In the genomic region with DNA sequence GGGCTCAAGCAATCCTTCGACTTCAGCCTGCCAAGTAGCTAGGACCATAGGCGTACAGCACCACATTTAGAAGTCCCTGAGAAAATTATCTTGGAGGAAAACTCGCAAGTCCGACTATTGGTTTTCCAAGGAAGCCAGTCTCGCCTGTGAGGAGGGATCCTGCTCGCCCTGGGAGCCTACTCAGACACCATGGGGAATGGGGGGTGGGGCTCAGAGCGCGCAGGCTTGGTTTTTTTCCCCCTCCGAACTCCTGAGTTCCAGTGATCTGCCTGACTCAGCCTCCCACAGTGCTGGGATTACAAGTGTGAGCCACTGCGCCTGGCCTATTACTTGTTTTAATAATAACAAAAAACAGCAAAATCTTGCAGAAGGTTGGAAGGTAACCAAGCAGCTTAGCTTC, we compare ENCODE assay signal across 18 cellular contexts.
A peak's percentile ranks its signal among the peaks of the same experiment; 100 is the strongest.
DNase-seq lines count a peak whose midpoint lies in the region; ATAC-seq and TF ChIP-seq lines count a peak whose summit lies in the region.
"Had no signal": no experiment of that assay in that cellular context is flagged by ENCODE, and none has a peak within 500 bp of the region (broad histone marks: within the 10 kb centered on the region; RNA-seq: fewer than 3 reads in every experiment).

No MANE protein-coding gene starts in this region.

- peaks cover 35% of the 10 kb centered on the region for H3K4me1 Mint-ChIP-seq in T-helper 2 cell treated with Interferon-gamma antibody and Interleukin-4, amounts not matched to agents 5 μg/mL and 100 μg/mL, for 36 hours (ENCODE audit: low read depth)
- H3K4me1 Mint-ChIP-seq in IgD-negative memory B cell = peaks cover 29 to 49% (median 36%) of the 10 kb centered on the region in 3 donors
- peaks cover 46% of the 10 kb centered on the region for H3K4me1 Mint-ChIP-seq in endodermal cell
- peaks cover 20% of the 10 kb centered on the region for H3K4me1 Mint-ChIP-seq in neural progenitor cell

- H3K27ac Mint-ChIP-seq in T-helper 2 cell treated with Interferon-gamma antibody and Interleukin-4, amounts not matched to agents 5 μg/mL and 100 μg/mL, for 36 hours = no peak overlapping the region
- H3K27ac Mint-ChIP-seq in IgD-negative memory B cell = peak overlapping the region in 1 of 3 donors; percentile 79
- peak overlapping the region; percentile 62 for H3K27ac Mint-ChIP-seq in endodermal cell
- H3K27ac Mint-ChIP-seq in neural progenitor cell = peak overlapping the region; percentile 48

- H3K4me3 ChIP-seq in endodermal cell (ENCODE audit: low read length) (peak overlapping the region; percentile 26), neural progenitor cell (peak overlapping the region; percentile 10)
- H3K4me3 ChIP-seq: ascending aorta, prostate gland had no signal

- H3K27ac ChIP-seq in endodermal cell (ENCODE audit: low read depth, low read length) (no peak overlapping the region), neural progenitor cell (no peak overlapping the region)
- H3K27ac ChIP-seq: ascending aorta, Peyer's patch, prostate gland, WERI-Rb-1 had no signal

- H3K4me1 ChIP-seq in endodermal cell (ENCODE audit: control insufficient read depth, insufficient read depth, low read length) (peaks cover 5% of the 10 kb centered on the region), neural progenitor cell (peaks cover 33% of the 10 kb centered on the region)
- H3K4me1 ChIP-seq: Peyer's patch, prostate gland had no signal

- no peaks in the 10 kb centered on the region for H3K9me3 ChIP-seq in endodermal cell (ENCODE audit: control insufficient read depth, low read length)
- H3K9me3 ChIP-seq in neural progenitor cell (ENCODE audit: low read depth) = no peaks in the 10 kb centered on the region
- H3K9me3 ChIP-seq: ascending aorta, Peyer's patch, prostate gland had no signal

- H3K36me3 Mint-ChIP-seq in T-helper 2 cell treated with Interferon-gamma antibody and Interleukin-4, amounts not matched to agents 5 μg/mL and 100 μg/mL, for 36 hours (ENCODE audit: low read depth) = no peaks in the 10 kb centered on the region
- H3K36me3 Mint-ChIP-seq in IgD-negative memory B cell (no peaks in the 10 kb centered on the region), endodermal cell (ENCODE audit: low read depth) (peaks cover 1% of the 10 kb centered on the region), neural progenitor cell (no peaks in the 10 kb centered on the region)

- TF ChIP-seq CTCF in endodermal cell (conservative IDR thresholded peaks at IDR 0.05) (no peak), neural progenitor cell (IDR thresholded peaks at IDR 0.05) (no peak)

- H4K20me1 ChIP-seq in neural progenitor cell (ENCODE audit: low read depth) = no peaks in the 10 kb centered on the region

- H3K9me3 Mint-ChIP-seq in T-helper 2 cell treated with Interferon-gamma antibody and Interleukin-4, amounts not matched to agents 5 μg/mL and 100 μg/mL, for 36 hours = no peaks in the 10 kb centered on the region
- H3K9me3 Mint-ChIP-seq in IgD-negative memory B cell = no peaks in the 10 kb centered on the region
- H3K9me3 Mint-ChIP-seq in endodermal cell = no peaks in the 10 kb centered on the region
- no peaks in the 10 kb centered on the region for H3K9me3 Mint-ChIP-seq in neural progenitor cell

- peak overlapping the region; percentile 60 for H3K4me2 ChIP-seq in neural progenitor cell

- H3K9ac ChIP-seq in endodermal cell (ENCODE audit: extremely low read depth, low read length, poor library complexity, severe bottlenecking) (no peak overlapping the region), neural progenitor cell (no peak overlapping the region)

- WGBS in endodermal cell (ENCODE audit: insufficient coverage in 1 of 2, insufficient read length in 1 of 2), 2 experiments = 55 to 64% methylated on average over 5 to 10 of the region's 10 CpGs

- H3K4me3 Mint-ChIP-seq in T-helper 2 cell treated with Interferon-gamma antibody and Interleukin-4, amounts not matched to agents 5 μg/mL and 100 μg/mL, for 36 hours = peak overlapping the region; percentile 91
- H3K4me3 Mint-ChIP-seq in IgD-negative memory B cell = peak overlapping the region in 3 of 4 donors; percentile 7 to 82 (median 81)
- peak overlapping the region; percentile 56 for H3K4me3 Mint-ChIP-seq in endodermal cell
- H3K4me3 Mint-ChIP-seq in neural progenitor cell = peak overlapping the region; percentile 49

- no peak for ATAC-seq in HG03045 (IDR thresholded peaks at IDR 0.05; ENCODE audit: unreplicated experiment)
- ATAC-seq in GM18520 (IDR thresholded peaks at IDR 0.05; ENCODE audit: unreplicated experiment) = no peak

- H3K36me3 ChIP-seq in endodermal cell (ENCODE audit: control insufficient read depth, insufficient read depth, low read length) (no peaks in the 10 kb centered on the region), neural progenitor cell (no peaks in the 10 kb centered on the region)
- H3K36me3 ChIP-seq: ascending aorta, Peyer's patch, prostate gland, WERI-Rb-1 had no signal

- H2AFZ ChIP-seq in neural progenitor cell (replicated peaks) = peak overlapping the region; percentile 60

- H3K79me2 ChIP-seq in neural progenitor cell (ENCODE audit: low read depth) = no peaks in the 10 kb centered on the region

- H3K27me3 ChIP-seq in endodermal cell (ENCODE audit: control insufficient read depth, insufficient read depth, low read length, poor library complexity, severe bottlenecking) (no peaks in the 10 kb centered on the region), neural progenitor cell (peaks cover 15% of the 10 kb centered on the region)
- H3K27me3 ChIP-seq: Peyer's patch had no signal

- peaks cover 2% of the 10 kb centered on the region for H3K27me3 Mint-ChIP-seq in T-helper 2 cell treated with Interferon-gamma antibody and Interleukin-4, amounts not matched to agents 5 μg/mL and 100 μg/mL, for 36 hours (ENCODE audit: low read depth)
- no peaks in the 10 kb centered on the region for H3K27me3 Mint-ChIP-seq in IgD-negative memory B cell
- peaks cover 37% of the 10 kb centered on the region for H3K27me3 Mint-ChIP-seq in endodermal cell (ENCODE audit: insufficient read depth)
- H3K27me3 Mint-ChIP-seq in neural progenitor cell (ENCODE audit: insufficient read depth, low read depth) = peaks cover 7% of the 10 kb centered on the region

- peaks cover 47% of the 10 kb centered on the region for H3F3A ChIP-seq in neural progenitor cell (ENCODE audit: low read depth)

- no peak for DNase-seq in T-helper 2 cell treated with Interferon-gamma antibody and Interleukin-4, amounts not matched to agents 5 μg/mL and 100 μg/mL, for 36 hours (ENCODE audit: low spot score)
- DNase-seq in T-helper 2 cell (no peak), endodermal cell (peak; percentile 75), neural progenitor cell (ENCODE audit: low spot score) (peak; percentile 51)
- no peak for DNase-seq in effector CD4-positive, alpha-beta T cell
- DNase-seq: COR-L47; erythroblast; GDM1; NCI-H2081 treated with DMSO at 0.1 percent for 48 hours; Peyer's patch; stimulated activated CD4-positive, alpha-beta T cell treated with anti-CD3 and anti-CD28 coated beads, Interleukin-12 subunit alpha, Interleukin-12 subunit beta, amount 100 ng/mL, for 4 hours; substantia nigra; WERI-Rb-1 had no signal

Comparison
In these comparisons a context has a peak if more than half of its experiments do, and no peak if none do; other contexts are left out.
1. DNase-seq: peak in endodermal cell (single experiment) and neural progenitor cell (single experiment); none in T-helper 2 cell treated with Interferon-gamma antibody and Interleukin-4, amounts not matched to agents 5 μg/mL and 100 μg/mL, for 36 hours (single experiment), T-helper 2 cell (0 of 5) and effector CD4-positive, alpha-beta T cell (single experiment).
2. Peak in every context shown above with its lines, with median percentiles within 50 percentile points of each other: H3K4me3 Mint-ChIP-seq.